1 cellular context compared by ENCODE assay signal in genomic region chr18:54254265-54254758, GRCh38.
A peak's percentile ranks its signal among the peaks of the same experiment; 100 is the strongest.
TF ChIP-seq lines count a peak whose summit lies in the region.

No MANE protein-coding gene starts in this region.

TF ChIP-seq in liver, 16 proteins besides CTCF, POLR2A, EP300 and RAD21 (continued from another document):
- TF ChIP-seq REST (IDR thresholded peaks at IDR 0.05), result peak; percentile 61
- peak; percentile 83 for TF ChIP-seq YY1 (IDR thresholded peaks at IDR 0.05)
